ENCODE assay signal across 9 cellular contexts in genomic region chr14:80996049-80996901, GRCh38. TPM values are rescaled to one million over a fixed set of nuclear protein-coding genes. Genes with fewer than 3 reads are reported as not detected.
DNase-seq lines count a peak whose midpoint lies in the region; FAIRE-seq and TF ChIP-seq lines count a peak whose summit lies in the region.
"Had no signal": no experiment of that assay in that cellular context is flagged by ENCODE, and none has a peak within 500 bp of the region (broad histone marks: within the 10 kb centered on the region; RNA-seq: fewer than 3 reads in every experiment).

No MANE protein-coding gene starts in this region.

- FAIRE-seq in urothelium cell line (lab: Jason Lieb, UNC): peak; percentile 76

- no peaks in the 10 kb centered on the region for H3F3A ChIP-seq in SK-N-SH (replicated peaks; ENCODE audit: insufficient read depth)

- TF ChIP-seq RAD21 in SK-N-SH (IDR thresholded peaks at IDR 0.05; ENCODE audit: low read length): peak; percentile 65

- peak; percentile 65 for DNase-seq in A172 (ENCODE audit: low spot score)
- DNase-seq in GM03348 (ENCODE audit: low spot score): peak; percentile 82
- peak; percentile 75 for DNase-seq in NB4 (ENCODE audit: low read depth)
- peak; percentile 50 for DNase-seq in SK-N-SH
- DNase-seq in effector CD4-positive, alpha-beta T cell: peak; percentile 9
- DNase-seq in medulla oblongata (ENCODE audit: extremely low spot score): peak; percentile 88
- peak; percentile 68 for DNase-seq in urothelium cell line (ENCODE audit: low spot score)

- H3K27ac ChIP-seq in HEK293 (ENCODE audit: extremely low read depth, low read depth, low read length) (no peak overlapping the region), SK-N-SH (ENCODE audit: low read depth in 2 of 2, low read length in 1 of 2) (no peak overlapping the region)
- H3K27ac ChIP-seq: neutrophil had no signal

- 0 out of 2 replicates have a peak overlapping the region, but pooled peaks have one; percentile 18 for H2AFZ ChIP-seq in SK-N-SH (ENCODE audit: low read depth)

- POLR2A ChIA-PET in HEK293 (lab: Yijun Ruan, JAX) (no interaction called here), SK-N-SH (lab: Yijun Ruan, JAX) (interaction anchor here (0.7 to 1.5 kb wide), 3 partner anchors 169 to 468 kb away, joined by 3 to 5 read pairs (median 3); no protein-coding TSS in a partner anchor)

- no peak for TF ChIP-seq POLR2A in NB4 (IDR thresholded peaks at IDR 0.05; ENCODE audit: extremely low read depth, insufficient read length)

- H3K4me3 ChIP-seq in HEK293 (ENCODE audit: low read depth, low read length): no peak overlapping the region
- no peak overlapping the region for H3K4me3 ChIP-seq in NB4 (ENCODE audit: low read depth, low read length)
- H3K4me3 ChIP-seq in SK-N-SH (ENCODE audit: low read depth in 2 of 2, low read length in 1 of 2): peak overlapping the region in 1 of 2 experiments; percentile 36; a peak in 1 of 4 replicates

- no peak for TF ChIP-seq EP300 in SK-N-SH (IDR thresholded peaks at IDR 0.05; ENCODE audit: borderline replicate concordance in 1 of 2, low read depth in 1 of 2, low read length in 1 of 2)

- H4K20me1 ChIP-seq in SK-N-SH (ENCODE audit: insufficient read depth): no peaks in the 10 kb centered on the region

- H3K9me3 ChIP-seq in HEK293 (ENCODE audit: control insufficient read depth, insufficient read depth, low read depth, low read length) (no peaks in the 10 kb centered on the region), SK-N-SH (no peaks in the 10 kb centered on the region)
- H3K9me3 ChIP-seq: neutrophil had no signal

- H3K9me2 ChIP-seq in SK-N-SH: no peaks in the 10 kb centered on the region

- H3K4me1 ChIP-seq in HEK293 (ENCODE audit: control insufficient read depth, insufficient read depth, low read length) (no peaks in the 10 kb centered on the region), SK-N-SH (ENCODE audit: control insufficient read depth in 1 of 2, insufficient read depth in 2 of 2, low read depth in 1 of 2, low read length in 1 of 2) (no peaks in the 10 kb centered on the region)

- H3K9ac ChIP-seq in SK-N-SH: no peak overlapping the region

- H3K36me3 ChIP-seq in HEK293 (ENCODE audit: control insufficient read depth in 2 of 2, insufficient read depth in 1 of 2, low read length in 2 of 2) (no peaks in the 10 kb centered on the region), SK-N-SH (replicated peaks in 1 of 2; ENCODE audit: control insufficient read depth in 1 of 2, insufficient read depth in 2 of 2, low read length in 1 of 2) (no peaks in the 10 kb centered on the region)
- H3K36me3 ChIP-seq: neutrophil had no signal

- TF ChIP-seq CTCF in HEK293 (tag by site-specific recombination; IDR thresholded peaks at IDR 0.05): peak; percentile 12; the same call in 1 of the 2 replicates
- peak; percentile 66 for TF ChIP-seq CTCF in NB4 (IDR thresholded peaks at IDR 0.05; ENCODE audit: low read depth, low read length)
- peak; percentile 80 for TF ChIP-seq CTCF in SK-N-SH (IDR thresholded peaks at IDR 0.05)

- CTCF ChIA-PET in HEK293 (lab: Yijun Ruan, JAX): interaction anchor here (0.5 to 2.9 kb wide), 20 partner anchors 9 to 863 kb away, joined by 3 to 45 read pairs (median 5); partner anchors contain the start of gene TSHR
- CTCF ChIA-PET in SK-N-SH (lab: Yijun Ruan, JAX): interaction anchor here (0.6 to 2.8 kb wide), 34 partner anchors 9 to 782 kb away, joined by 3 to 29 read pairs (median 4); partner anchors contain the start of gene TSHR

- H3K27me3 ChIP-seq in SK-N-SH (ENCODE audit: insufficient read depth): peaks cover 8% of the 10 kb centered on the region; the same call in 1 of the 2 replicates
- H3K27me3 ChIP-seq: neutrophil had no signal

- peak overlapping the region; percentile 57 for H3K4me2 ChIP-seq in SK-N-SH

- 29% methylated on average over 13 of the region's 13 CpGs for WGBS in SK-N-SH (ENCODE audit: low lambda C conversion rate)

- no peaks in the 10 kb centered on the region for H3K79me2 ChIP-seq in SK-N-SH (ENCODE audit: insufficient read depth)

TF ChIP-seq in HEK293, 187 proteins besides CTCF, POLR2A, EP300 and RAD21:
- TF ChIP-seq KLF7 (tag by site-specific recombination; IDR thresholded peaks at IDR 0.05; ENCODE audit: borderline replicate concordance) (no peak), ZNF221 (tag by site-specific recombination; IDR thresholded peaks at IDR 0.05; ENCODE audit: borderline replicate concordance) (no peak), MZF1 (tag by site-specific recombination; IDR thresholded peaks at IDR 0.05; ENCODE audit: borderline replicate concordance) (no peak), ZNF391 (tag by site-specific recombination; IDR thresholded peaks at IDR 0.05; ENCODE audit: borderline replicate concordance, low read depth) (no peak), ZNF654 (tag by site-specific recombination; IDR thresholded peaks at IDR 0.05; ENCODE audit: low read depth) (peak; percentile 27), ZNF660 (tag by site-specific recombination; IDR thresholded peaks at IDR 0.05) (0 out of 2 replicates have a peak, but pooled peaks have one; percentile 38), ZNF248 (tag by site-specific recombination; IDR thresholded peaks at IDR 0.05) (no peak), PRDM1 (tag by site-specific recombination; IDR thresholded peaks at IDR 0.05) (peak; percentile 39; the same call in 1 of the 2 replicates), ZBTB17 (tag by site-specific recombination; IDR thresholded peaks at IDR 0.05) (peak; percentile 34; the same call in 1 of the 2 replicates), ZSCAN30 (tag by site-specific recombination; IDR thresholded peaks at IDR 0.05) (0 out of 2 replicates have a peak, but pooled peaks have one; percentile 25)

TF ChIP-seq in SK-N-SH, 30 proteins besides CTCF, POLR2A, EP300 and RAD21:
- TF ChIP-seq SMC3 (IDR thresholded peaks at IDR 0.05; ENCODE audit: low read depth, low read length): peak; percentile 83
- TF ChIP-seq NRF1 (IDR thresholded peaks at IDR 0.05; ENCODE audit: low read depth, low read length): no peak
- TF ChIP-seq NFIC (IDR thresholded peaks at IDR 0.05; ENCODE audit: borderline replicate concordance): no peak
- no peak for TF ChIP-seq REST (IDR thresholded peaks at IDR 0.05; ENCODE audit: low read depth, low read length)
- no peak for TF ChIP-seq CHD2 (IDR thresholded peaks at IDR 0.05; ENCODE audit: low read length, partially characterized antibody)
- no peak for TF ChIP-seq FOXJ3 (CRISPR knock-in tag; IDR thresholded peaks at IDR 0.05)
- TF ChIP-seq RFX5 (IDR thresholded peaks at IDR 0.05; ENCODE audit: low read length): no peak
- TF ChIP-seq MXI1 (IDR thresholded peaks at IDR 0.05; ENCODE audit: low read depth, low read length): no peak
- no peak for TF ChIP-seq TAF1 (IDR thresholded peaks at IDR 0.05; ENCODE audit: borderline replicate concordance, low read depth, low read length)

RNA-seq across cellular contexts. Expression of gene TSHR, which starts 40.9 kb away (rescaled TPM):
- total RNA-seq in A172 (2014; rRNA removed; shearing (Covaris generic)): not detected in 2 replicates
- polyA plus RNA-seq in SK-N-SH (2012; rRNA removed): not detected in 2 replicates
- polyA plus RNA-seq in SK-N-SH (2012; cell fraction: cytosol; rRNA removed): not detected in 2 replicates
- polyA plus RNA-seq in SK-N-SH (2012; cell fraction: nucleus; rRNA removed): not detected in 2 replicates

RNA-seq across cellular contexts. Expression of gene CEP128, which starts 54.7 kb away (rescaled TPM):
- 2.4 and 4.2 TPM in 2 replicates for total RNA-seq in A172 (2014; rRNA removed; shearing (Covaris generic))
- polyA plus RNA-seq in SK-N-SH (2012; rRNA removed): 1.2 and 1.3 TPM in 2 replicates
- 1.2 and 1.4 TPM in 2 replicates for polyA plus RNA-seq in SK-N-SH (2012; cell fraction: cytosol; rRNA removed)
- 1.2 and 2.8 TPM in 2 replicates for polyA plus RNA-seq in SK-N-SH (2012; cell fraction: nucleus; rRNA removed)

Comparison
In these comparisons a context has a peak if more than half of its experiments do, and no peak if none do; other contexts are left out.
1. DNase-seq: peak in every context shown above with its lines; median percentile 88 in medulla oblongata; 82 in GM03348; 75 in NB4; 68 in urothelium cell line; 65 in A172; 50 in SK-N-SH; 9 in effector CD4-positive, alpha-beta T cell.
2. CTCF ChIP-seq: peak in every context shown above with its lines; median percentile 80 in SK-N-SH; 66 in NB4; 12 in HEK293.